In genomic region chr4:81650871-81651270, GRCh38 we compare ENCODE assay signal across 13 cellular contexts.
DNase-seq lines count a peak whose midpoint lies in the region; ATAC-seq and TF ChIP-seq lines count a peak whose summit lies in the region.
"Had no signal": no experiment of that assay in that cellular context is flagged by ENCODE, and none has a peak within 500 bp of the region (broad histone marks: within the 10 kb centered on the region; RNA-seq: fewer than 3 reads in every experiment).

No MANE protein-coding gene starts in this region.

- no peak overlapping the region for H3K4me3 ChIP-seq in SU-DHL-6 (ENCODE audit: insufficient read depth, low read length, poor library complexity, severe bottlenecking)
- no peak overlapping the region for H3K4me3 ChIP-seq in left lung
- H3K4me3 ChIP-seq: GM12878 had no signal

- no peak for TF ChIP-seq POLR2A in erythroblast (IDR thresholded peaks at IDR 0.05; ENCODE audit: low read length)

- no peak overlapping the region for H3K27ac Mint-ChIP-seq in T-helper 17 cell
- H3K27ac Mint-ChIP-seq: T-helper 1 cell treated with Interleukin-12 subunit alpha and Interleukin-12 subunit beta and Interleukin-4 antibody, amounts not matched to agents 30 μg/mL and 1 μg/mL, for 36 hours had no signal

- ATAC-seq in left lung (peak; percentile 83), T-helper 17 cell (no peak)
- ATAC-seq: GM12878 had no signal

- intact Hi-C loops in left lung (cut with DNase I): no loop called here

- no peaks in the 10 kb centered on the region for H3K36me3 ChIP-seq in SU-DHL-6 (ENCODE audit: low read length)
- H3K36me3 ChIP-seq in left lung: no peaks in the 10 kb centered on the region

- H3K4me1 Mint-ChIP-seq in T-helper 17 cell: peaks cover 12% of the 10 kb centered on the region

- no peaks in the 10 kb centered on the region for H4K20me1 ChIP-seq in SU-DHL-6 (ENCODE audit: low read depth, low read length)

- H3K27me3 ChIP-seq in SU-DHL-6 (ENCODE audit: low read length) (no peaks in the 10 kb centered on the region), left lung (no peaks in the 10 kb centered on the region)

- H3K9me2 ChIP-seq in SU-DHL-6 (replicated peaks; ENCODE audit: insufficient read depth, low read length): no peaks in the 10 kb centered on the region

- no peak overlapping the region for H3K4me3 Mint-ChIP-seq in T-helper 17 cell
- H3K4me3 Mint-ChIP-seq: CD8-positive, alpha-beta memory T cell; T-helper 1 cell treated with Interleukin-12 subunit alpha and Interleukin-12 subunit beta and Interleukin-4 antibody, amounts not matched to agents 30 μg/mL and 1 μg/mL, for 36 hours had no signal

- H3K9me3 ChIP-seq in SU-DHL-6 (ENCODE audit: insufficient read depth, low read length) (no peaks in the 10 kb centered on the region), left lung (no peaks in the 10 kb centered on the region), T-helper 17 cell (ENCODE audit: control insufficient read depth, low read length, poor library complexity, severe bottlenecking) (no peaks in the 10 kb centered on the region)

- H3K79me2 ChIP-seq in SU-DHL-6 (ENCODE audit: insufficient read depth, low read length): no peaks in the 10 kb centered on the region

- peak overlapping the region; percentile 52; the same call in 1 of the 2 replicates for H3K9ac ChIP-seq in SU-DHL-6 (ENCODE audit: low read length)

- peak; percentile 87 for DNase-seq in DMS153 (lab: John Stamatoyannopoulos, UW)
- peak; percentile 10 for DNase-seq in NCI-H128 (lab: John Stamatoyannopoulos, UW; ENCODE audit: unreplicated experiment)
- no peak for DNase-seq in left lung
- no peak for DNase-seq in inferior parietal cortex (ENCODE audit: extremely low spot score)
- DNase-seq in erythroblast (lab: John Stamatoyannopoulos, UW): no peak
- no peak for DNase-seq in T-helper 17 cell
- no peak for DNase-seq in activated gamma-delta T cell (lab: John Stamatoyannopoulos, UW)
- DNase-seq: caudate nucleus; CD8-positive, alpha-beta memory T cell; NCI-H82 had no signal

- H3K27me3 Mint-ChIP-seq in T-helper 17 cell: no peaks in the 10 kb centered on the region
- H3K27me3 Mint-ChIP-seq: CD8-positive, alpha-beta memory T cell had no signal

- peak overlapping the region; percentile 90 for H3K4me2 ChIP-seq in SU-DHL-6 (ENCODE audit: low read depth, low read length, poor library complexity, severe bottlenecking)

- peak overlapping the region; percentile 97 for H3K27ac ChIP-seq in SU-DHL-6 (ENCODE audit: low read depth, low read length)
- no peak overlapping the region for H3K27ac ChIP-seq in left lung

- no peak overlapping the region for H2AFZ ChIP-seq in SU-DHL-6 (ENCODE audit: low read depth, low read length, severe bottlenecking)

- peaks cover 0 to 2% of the 10 kb centered on the region in 2 donors for H3K4me1 ChIP-seq in left lung

- H3K36me3 Mint-ChIP-seq in T-helper 17 cell (ENCODE audit: low read depth): no peaks in the 10 kb centered on the region
- H3K36me3 Mint-ChIP-seq: CD8-positive, alpha-beta memory T cell had no signal

- peaks cover 13% of the 10 kb centered on the region for H3F3A ChIP-seq in SU-DHL-6 (ENCODE audit: insufficient read depth)

- no peak for TF ChIP-seq CTCF in SU-DHL-6 (IDR thresholded peaks at IDR 0.05; ENCODE audit: insufficient read depth, low read length, poor library complexity, severe bottlenecking)
- no peak for TF ChIP-seq CTCF in left lung (IDR thresholded peaks at IDR 0.05)

Comparison
In these comparisons a context has a peak if more than half of its experiments do, and no peak if none do; other contexts are left out.
1. DNase-seq: peak in DMS153 (single experiment) and NCI-H128 (single experiment); none in left lung (0 of 2), inferior parietal cortex (single experiment), erythroblast (0 of 2), T-helper 17 cell (0 of 3) and activated gamma-delta T cell (single experiment).